8 cellular contexts compared by ENCODE assay signal in the genomic region with DNA sequence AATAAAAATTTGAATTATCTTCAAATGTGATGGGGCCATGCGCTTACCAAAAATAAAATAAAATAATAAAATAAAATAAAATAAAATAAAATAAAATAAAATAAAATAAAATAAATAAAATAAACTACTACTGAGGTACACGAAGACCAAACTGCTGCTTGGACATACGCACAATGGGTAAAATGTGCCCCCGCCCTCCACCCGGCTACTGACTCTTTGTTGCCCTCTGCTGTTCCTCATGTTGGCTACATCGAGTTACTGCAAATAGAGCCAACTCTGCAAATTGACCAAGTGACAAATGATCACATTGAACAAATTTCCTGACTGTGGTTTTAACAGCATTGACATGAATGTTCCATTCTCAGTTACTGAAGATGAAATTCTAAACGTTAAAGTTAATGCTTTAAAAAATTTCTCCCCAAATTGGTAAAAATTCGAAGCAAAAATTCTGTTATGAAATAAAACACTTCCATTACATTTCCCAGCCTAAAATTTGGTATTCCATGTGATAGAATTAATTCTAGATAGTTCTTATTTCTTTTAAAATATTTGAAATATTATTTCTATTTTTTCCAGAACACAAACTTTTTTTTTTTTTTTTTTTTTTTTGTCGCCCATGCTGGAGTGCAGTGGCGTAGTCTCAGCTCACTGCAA. TPM values are rescaled to one million over a fixed set of nuclear protein-coding genes. Genes with fewer than 3 reads are reported as not detected.
A peak's percentile ranks its signal among the peaks of the same experiment; 100 is the strongest.
DNase-seq lines count a peak whose midpoint lies in the region; ATAC-seq and TF ChIP-seq lines count a peak whose summit lies in the region.

No MANE protein-coding gene starts in this region.

- in situ Hi-C loops in transverse colon (cut with MboI; ENCODE audit: low pct_ligation_motif_present in 1 of 4, low pct_unique_long_range_greater_than_20kb in 1 of 4, low sequenced_read_pairs in 3 of 4) = no loop called here

- TF ChIP-seq POLR2A in transverse colon (IDR thresholded peaks at IDR 0.05) = no peak

- 42% methylated on average over 6 of the region's 10 CpGs for WGBS in mesenchymal stem cell
- 32 to 40% methylated on average over 9 to 10 of the region's 10 CpGs for WGBS in transverse colon (ENCODE audit: low coverage in 1 of 2), 2 donors

- no peak overlapping the region for H3K27ac ChIP-seq in mesenchymal stem cell (ENCODE audit: low read length, poor library complexity, severe bottlenecking)
- H3K27ac ChIP-seq in transverse colon = no peak overlapping the region

- peak; percentile 66 for TF ChIP-seq CTCF in natural killer cell (IDR thresholded peaks at IDR 0.05)
- peak; percentile 38 to 56 (median 47) for TF ChIP-seq CTCF in transverse colon (IDR thresholded peaks at IDR 0.05)

- H3K36me3 ChIP-seq in mesenchymal stem cell (ENCODE audit: control insufficient read depth in 1 of 2, insufficient read depth in 2 of 2, low read depth in 1 of 2, low read length in 2 of 2) (no peaks in the 10 kb centered on the region), transverse colon (no peaks in the 10 kb centered on the region)

- H3K36me3 Mint-ChIP-seq in natural killer cell (no peaks in the 10 kb centered on the region), T-helper 17 cell (ENCODE audit: low read depth) (no peaks in the 10 kb centered on the region)
- H3K36me3 Mint-ChIP-seq in natural killer cell treated with Interleukin-12 subunit alpha and Interleukin-12 subunit beta and Interleukin-15 and Interleukin-18, amount 100 ng/mL, for 72 hours = no peaks in the 10 kb centered on the region

- H3K9me3 ChIP-seq in T-helper 17 cell (ENCODE audit: control insufficient read depth, low read length, poor library complexity, severe bottlenecking) (no peaks in the 10 kb centered on the region), mesenchymal stem cell (ENCODE audit: control insufficient read depth, low read length) (no peaks in the 10 kb centered on the region), transverse colon (no peaks in the 10 kb centered on the region)

- TF ChIP-seq EP300 in transverse colon (IDR thresholded peaks at IDR 0.05; ENCODE audit: low read depth) = no peak

- H3K4me2 ChIP-seq in mesenchymal stem cell (ENCODE audit: low read length, poor library complexity, severe bottlenecking) = no peak overlapping the region

- ATAC-seq in natural killer cell (peak; percentile 67 to 84 (median 76)), T-helper 17 cell (peak; percentile 54)
- ATAC-seq in natural killer cell treated with Interleukin-12 subunit alpha and Interleukin-12 subunit beta and Interleukin-15 and Interleukin-18, amount 100 ng/mL, for 72 hours = no peak

- no peak overlapping the region for H3K14ac ChIP-seq in mesenchymal stem cell (ENCODE audit: low read length in 2 of 2)

- H3K9ac ChIP-seq in mesenchymal stem cell (ENCODE audit: low read length) = no peak overlapping the region

- no peak for DNase-seq in natural killer cell
- DNase-seq in natural killer cell treated with Interleukin-12 subunit alpha and Interleukin-12 subunit beta and Interleukin-15 and Interleukin-18, amount 100 ng/mL, for 72 hours (ENCODE audit: low spot score) = no peak
- DNase-seq in HCEC 1CT = peak; percentile 47
- peak; percentile 34 for DNase-seq in MV-4-11 (lab: John Stamatoyannopoulos, UW)
- no peak for DNase-seq in T-helper 17 cell
- DNase-seq in dermis microvascular lymphatic vessel endothelial cell (ENCODE audit: low read depth in 2 of 2) = peak; percentile 26 to 46
- DNase-seq in mesenchymal stem cell = peak; percentile 24
- peak; percentile 39 for DNase-seq in transverse colon

- no peak overlapping the region for H2BK12ac ChIP-seq in mesenchymal stem cell (ENCODE audit: low read length in 2 of 2)

- H2BK5ac ChIP-seq in mesenchymal stem cell (ENCODE audit: low read depth, low read length, poor library complexity, severe bottlenecking) = no peak overlapping the region

- H4K91ac ChIP-seq in mesenchymal stem cell (ENCODE audit: low read length) = no peak overlapping the region

- H3K27me3 ChIP-seq in mesenchymal stem cell (ENCODE audit: control insufficient read depth in 1 of 2, insufficient read depth in 1 of 2, low read length in 2 of 2) (no peaks in the 10 kb centered on the region), transverse colon (no peaks in the 10 kb centered on the region)

- H3K27ac Mint-ChIP-seq in natural killer cell (no peak overlapping the region), T-helper 17 cell (no peak overlapping the region)
- no peak overlapping the region for H3K27ac Mint-ChIP-seq in natural killer cell treated with Interleukin-12 subunit alpha and Interleukin-12 subunit beta and Interleukin-15 and Interleukin-18, amount 100 ng/mL, for 72 hours

- H2AFZ ChIP-seq in mesenchymal stem cell (ENCODE audit: low read depth, low read length) = no peak overlapping the region

- no peak overlapping the region for H3K4me3 Mint-ChIP-seq in natural killer cell
- no peak overlapping the region for H3K4me3 Mint-ChIP-seq in natural killer cell treated with Interleukin-12 subunit alpha and Interleukin-12 subunit beta and Interleukin-15 and Interleukin-18, amount 100 ng/mL, for 72 hours
- H3K4me3 Mint-ChIP-seq in T-helper 17 cell = no peak overlapping the region

- H2AK5ac ChIP-seq in mesenchymal stem cell (ENCODE audit: low read length, severe bottlenecking) = no peak overlapping the region

- H3K4ac ChIP-seq in mesenchymal stem cell (ENCODE audit: low read depth in 1 of 2, low read length in 2 of 2) = no peak overlapping the region

- H4K8ac ChIP-seq in mesenchymal stem cell (ENCODE audit: low read length) = no peak overlapping the region

- no peaks in the 10 kb centered on the region for H3K9me3 Mint-ChIP-seq in natural killer cell
- H3K9me3 Mint-ChIP-seq in natural killer cell treated with Interleukin-12 subunit alpha and Interleukin-12 subunit beta and Interleukin-15 and Interleukin-18, amount 100 ng/mL, for 72 hours = no peaks in the 10 kb centered on the region

- intact Hi-C loops in natural killer cell (cut with micrococcal nuclease) = loop anchor here (5.0 kb wide), 1 partner anchor 485 kb away; the partner anchor contains the start of gene KMO
- intact Hi-C loops in transverse colon (cut with DNase I; ENCODE audit: low total_unique reads) = no loop called here

- H3K18ac ChIP-seq in mesenchymal stem cell (ENCODE audit: low read depth in 1 of 2, low read length in 2 of 2) = no peak overlapping the region

- H3K4me3 ChIP-seq in mesenchymal stem cell (ENCODE audit: insufficient read depth in 1 of 2, low read depth in 1 of 2, low read length in 2 of 2) (no peak overlapping the region), transverse colon (no peak overlapping the region)

- no peaks in the 10 kb centered on the region for H3K79me1 ChIP-seq in mesenchymal stem cell (replicated peaks; ENCODE audit: low read length, poor library complexity, severe bottlenecking)

- H3K4me1 ChIP-seq in mesenchymal stem cell (ENCODE audit: control insufficient read depth, insufficient read depth, low read depth, low read length) (no peaks in the 10 kb centered on the region), transverse colon (no peaks in the 10 kb centered on the region)

- H3K4me1 Mint-ChIP-seq in natural killer cell = no peaks in the 10 kb centered on the region
- no peaks in the 10 kb centered on the region for H3K4me1 Mint-ChIP-seq in natural killer cell treated with Interleukin-12 subunit alpha and Interleukin-12 subunit beta and Interleukin-15 and Interleukin-18, amount 100 ng/mL, for 72 hours (ENCODE audit: low read depth in 2 of 2)
- no peaks in the 10 kb centered on the region for H3K4me1 Mint-ChIP-seq in T-helper 17 cell

- H3K23ac ChIP-seq in mesenchymal stem cell (ENCODE audit: low read length in 2 of 2) = no peak overlapping the region

- H2BK120ac ChIP-seq in mesenchymal stem cell (ENCODE audit: low read depth, low read length) = no peak overlapping the region

- H2BK15ac ChIP-seq in mesenchymal stem cell (ENCODE audit: low read depth, poor library complexity, severe bottlenecking) = no peak overlapping the region

- H3K27me3 Mint-ChIP-seq in natural killer cell (ENCODE audit: low read depth in 2 of 2) = peaks cover 0 to 9% of the 10 kb centered on the region in 2 donors
- H3K27me3 Mint-ChIP-seq in natural killer cell treated with Interleukin-12 subunit alpha and Interleukin-12 subunit beta and Interleukin-15 and Interleukin-18, amount 100 ng/mL, for 72 hours = peaks cover 4 to 7% of the 10 kb centered on the region in 2 donors
- H3K27me3 Mint-ChIP-seq in T-helper 17 cell = no peaks in the 10 kb centered on the region

RNA-seq across cellular contexts. Expression of gene MAP1LC3C, which starts 18.8 kb away (rescaled TPM):
- total RNA-seq in natural killer cell = not detected
- not detected for total RNA-seq in natural killer cell treated with Interleukin-12 subunit alpha and Interleukin-12 subunit beta and Interleukin-15 and Interleukin-18, amount 100 ng/mL, for 72 hours
- total RNA-seq in T-helper 17 cell = not detected
- under 0.01 TPM in 1 of 2 replicates, not detected in the other for total RNA-seq in dermis microvascular lymphatic vessel endothelial cell
- polyA plus RNA-seq in mesenchymal stem cell (2013, experiment 1 of 2) = not detected
- polyA plus RNA-seq in mesenchymal stem cell (2013, experiment 2 of 2) = 0.04 TPM
- 1 to 10 TPM in 2 of 4 donors, under 1 TPM in 1, not detected in 1; 1.00 to 6.5 (median 1.1) TPM for total RNA-seq in transverse colon

Comparison
In these comparisons a context has a peak if more than half of its experiments do, and no peak if none do; other contexts are left out.
1. ATAC-seq: peak in natural killer cell (3 of 3) and T-helper 17 cell (single experiment); none in natural killer cell treated with Interleukin-12 subunit alpha and Interleukin-12 subunit beta and Interleukin-15 and Interleukin-18, amount 100 ng/mL, for 72 hours (0 of 2).
2. DNase-seq: peak in HCEC 1CT (single experiment), MV-4-11 (single experiment), dermis microvascular lymphatic vessel endothelial cell (2 of 2), mesenchymal stem cell (single experiment) and transverse colon (single experiment); none in natural killer cell (single experiment), natural killer cell treated with Interleukin-12 subunit alpha and Interleukin-12 subunit beta and Interleukin-15 and Interleukin-18, amount 100 ng/mL, for 72 hours (single experiment) and T-helper 17 cell (0 of 3).